ENCODE assay signal across 1 cellular context in the genomic region with DNA sequence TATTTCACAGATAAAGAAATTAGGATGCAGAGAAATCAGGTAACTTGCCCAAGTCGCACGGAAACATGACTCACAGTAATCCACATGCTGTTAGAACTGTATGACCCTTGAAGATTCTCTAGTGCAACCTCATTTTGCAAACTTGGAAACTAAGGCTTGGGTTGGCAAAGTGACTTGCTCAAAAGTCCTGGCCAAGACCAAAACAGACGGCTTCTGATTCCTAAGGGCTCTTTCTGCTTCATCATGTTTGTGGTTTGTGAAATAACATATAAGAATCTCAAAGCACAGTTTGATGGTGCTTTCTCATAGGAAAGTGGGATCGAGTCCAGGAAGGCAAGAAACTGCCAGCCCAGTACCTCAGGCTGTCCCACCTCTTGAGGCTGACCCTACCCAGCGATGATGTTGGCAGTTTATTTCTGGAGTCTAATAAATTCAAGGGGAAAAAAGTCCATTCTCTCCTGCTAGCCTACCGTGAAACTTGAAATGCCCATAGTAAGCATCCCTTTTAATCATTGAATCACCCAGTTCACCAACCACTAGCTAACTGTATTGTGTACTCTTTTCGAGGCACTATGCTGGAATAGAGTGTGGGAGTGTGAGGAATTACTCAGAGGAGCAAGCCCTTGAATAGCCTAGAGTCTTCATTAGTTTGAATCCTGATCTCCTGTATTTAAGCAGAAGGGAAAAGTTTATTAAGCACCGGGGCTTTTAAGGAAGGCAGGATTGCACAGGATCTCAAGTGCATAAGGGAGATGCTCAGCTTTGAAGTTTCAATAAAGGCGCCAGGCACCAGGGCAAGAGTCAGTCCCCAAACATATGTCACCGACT.
TF ChIP-seq lines count a peak whose summit lies in the region.

No MANE protein-coding gene starts in this region.

TF ChIP-seq in SK-N-SH, 30 proteins besides CTCF, POLR2A, EP300 and RAD21 (continued from another document):
- TF ChIP-seq, protein P1, sequence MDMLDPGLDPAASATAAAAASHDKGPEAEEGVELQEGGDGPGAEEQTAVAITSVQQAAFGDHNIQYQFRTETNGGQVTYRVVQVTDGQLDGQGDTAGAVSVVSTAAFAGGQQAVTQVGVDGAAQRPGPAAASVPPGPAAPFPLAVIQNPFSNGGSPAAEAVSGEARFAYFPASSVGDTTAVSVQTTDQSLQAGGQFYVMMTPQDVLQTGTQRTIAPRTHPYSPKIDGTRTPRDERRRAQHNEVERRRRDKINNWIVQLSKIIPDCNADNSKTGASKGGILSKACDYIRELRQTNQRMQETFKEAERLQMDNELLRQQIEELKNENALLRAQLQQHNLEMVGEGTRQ (IDR thresholded peaks at IDR 0.05; ENCODE audit: borderline replicate concordance, low read depth, low read length) = no peak
- TF ChIP-seq JUND (IDR thresholded peaks at IDR 0.05) = peak; percentile 32; the same call in 1 of the 2 replicates
